Comparison of ENCODE assay signal across 9 cellular contexts in the genomic region with DNA sequence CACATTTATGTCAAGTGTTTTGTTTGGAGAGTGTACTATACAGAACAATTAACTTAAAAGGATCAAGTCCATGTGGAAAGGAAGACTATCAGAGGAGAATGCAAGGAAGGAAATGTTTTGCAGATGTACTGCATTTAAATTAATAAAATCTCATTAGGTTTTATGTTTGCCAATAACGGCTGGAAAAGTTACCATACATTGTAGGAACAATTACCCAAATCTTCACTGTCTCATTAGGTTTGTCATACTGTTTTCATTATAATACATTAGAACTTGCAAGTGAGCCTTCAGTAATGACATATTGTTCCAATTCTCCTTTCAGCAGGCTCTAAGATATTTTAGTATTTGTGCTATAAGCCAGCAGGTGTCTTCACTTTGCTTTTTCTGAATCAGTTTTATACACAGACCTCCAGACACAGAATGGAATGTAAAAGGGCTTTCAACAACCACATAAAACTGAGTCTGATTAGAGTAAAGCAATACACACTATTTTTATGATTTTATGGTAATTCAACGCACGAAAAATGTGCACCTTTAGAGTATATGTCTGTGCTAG.
"Had no signal": no experiment of that assay in that cellular context is flagged by ENCODE, and none has a peak within 500 bp of the region (broad histone marks: within the 10 kb centered on the region; RNA-seq: fewer than 3 reads in every experiment).

No MANE protein-coding gene starts in this region.

- H3K27ac ChIP-seq: KMS-11 had no signal

- H2AFZ ChIP-seq: GM23338 had no signal

- DNase-seq: H9, HCEC 1CT, KBM-7 had no signal

- H3K36me3 Mint-ChIP-seq: IgD-negative memory B cell had no signal

- H3K27me3 Mint-ChIP-seq: IgD-negative memory B cell had no signal

- H3K4me3 Mint-ChIP-seq: GM23338, H9, IgD-negative memory B cell had no signal

- H3K27ac Mint-ChIP-seq: GM23338, H9, IgD-negative memory B cell had no signal

- H3K9ac ChIP-seq: KMS-11 had no signal

- H3K4me2 ChIP-seq: GM23338, KMS-11 had no signal

- H3K4me1 Mint-ChIP-seq: IgD-negative memory B cell had no signal

- H3K4me3 ChIP-seq: GM23338 had no signal

- H3K9me3 Mint-ChIP-seq: GM23338, H9 had no signal

- FAIRE-seq: H1, H54, HTR-8/SVneo had no signal
